ENCODE assay signal across 23 cellular contexts in genomic region chr3:100717063-100717462, GRCh38. TPM values are rescaled to one million over a fixed set of nuclear protein-coding genes. Genes with fewer than 3 reads are reported as not detected.
A peak's percentile ranks its signal among the peaks of the same experiment; 100 is the strongest.
DNase-seq lines count a peak whose midpoint lies in the region; ATAC-seq and TF ChIP-seq lines count a peak whose summit lies in the region.
"Had no signal": no experiment of that assay in that cellular context is flagged by ENCODE, and none has a peak within 500 bp of the region (broad histone marks: within the 10 kb centered on the region; RNA-seq: fewer than 3 reads in every experiment).

No MANE protein-coding gene starts in this region.

- DNase-seq in activated naive CD8-positive, alpha-beta T cell treated with anti-CD3 and anti-CD28 coated beads for 36 hours = no peak
- DNase-seq in HFFc6 (no peak), osteocyte (ENCODE audit: extremely low spot score, unreplicated experiment) (no peak), NCI-H1694 (lab: John Stamatoyannopoulos, UW) (no peak)
- DNase-seq in effector memory CD8-positive, alpha-beta T cell = no peak
- no peak for DNase-seq in activated T-helper 2 cell treated with anti-CD3 and anti-CD28 coated beads, Interferon-gamma antibody, Interleukin-2, Interleukin-4, amounts not matched to agents 10 μg/mL and 5 μg/mL and 100 μg/mL, durations not matched to agents 14 hours and 24 hours and 36 hours (ENCODE audit: low spot score)
- DNase-seq: activated CD4-positive, alpha-beta T cell treated with anti-CD3 and anti-CD28 coated beads, Interleukin-2, amount 10 ng/mL, durations not matched to agents 7 days and 5 days; activated CD8-positive, alpha-beta memory T cell treated with anti-CD3 and anti-CD28 coated beads, Interleukin-2, amount 50 U/mL, for 48 hours; activated naive CD4-positive, alpha-beta T cell; caudate nucleus; COR-L47; DMS79; immature natural killer cell; left ventricle myocardium superior; mucosa of descending colon; NCI-H1694 treated with DMSO at 0.1 percent for 48 hours; NCI-H2171 treated with DMSO at 0.1 percent for 48 hours; NCI-H69; stimulated activated CD4-positive, alpha-beta T cell treated with anti-CD3 and anti-CD28 coated beads, Interleukin-2, amount 100 ng/mL, for 24 hours; SW 1271 had no signal

- H3K4me3 Mint-ChIP-seq in activated naive CD8-positive, alpha-beta T cell = peak overlapping the region; percentile 6
- H3K4me3 Mint-ChIP-seq in activated naive CD8-positive, alpha-beta T cell treated with anti-CD3 and anti-CD28 coated beads for 36 hours = no peak overlapping the region
- H3K4me3 Mint-ChIP-seq in HFFc6 (no peak overlapping the region), osteocyte (ENCODE audit: unreplicated experiment) (no peak overlapping the region)
- H3K4me3 Mint-ChIP-seq in effector memory CD8-positive, alpha-beta T cell = peak overlapping the region; percentile 0 to 1
- no peak overlapping the region for H3K4me3 Mint-ChIP-seq in activated T-helper 2 cell treated with anti-CD3 and anti-CD28 coated beads, Interferon-gamma antibody, Interleukin-2, Interleukin-4, amounts not matched to agents 10 μg/mL and 5 μg/mL and 100 μg/mL, durations not matched to agents 14 hours and 24 hours and 36 hours (ENCODE audit: low read depth)
- H3K4me3 Mint-ChIP-seq: activated CD4-positive, alpha-beta T cell treated with anti-CD3 and anti-CD28 coated beads, Interleukin-2, amount 10 ng/mL, durations not matched to agents 7 days and 5 days; immature natural killer cell; stimulated activated memory B cell treated with anti-CD40 and anti-IgM and Interleukin-4, amounts not matched to agents 10 μg/mL and 1 μg/mL and 100 μg/mL, for 72 hours had no signal

- H3K36me3 Mint-ChIP-seq in activated naive CD8-positive, alpha-beta T cell = peaks cover 19% of the 10 kb centered on the region
- peaks cover 57% of the 10 kb centered on the region for H3K36me3 Mint-ChIP-seq in activated naive CD8-positive, alpha-beta T cell treated with anti-CD3 and anti-CD28 coated beads for 36 hours
- H3K36me3 Mint-ChIP-seq in HFFc6 (ENCODE audit: low read depth) = peaks cover 45% of the 10 kb centered on the region
- H3K36me3 Mint-ChIP-seq in effector memory CD8-positive, alpha-beta T cell (ENCODE audit: insufficient read depth) = peaks cover 80% of the 10 kb centered on the region
- H3K36me3 Mint-ChIP-seq in osteocyte (ENCODE audit: unreplicated experiment) = peaks cover 74% of the 10 kb centered on the region
- peaks cover 92% of the 10 kb centered on the region for H3K36me3 Mint-ChIP-seq in activated T-helper 2 cell treated with anti-CD3 and anti-CD28 coated beads, Interferon-gamma antibody, Interleukin-2, Interleukin-4, amounts not matched to agents 10 μg/mL and 5 μg/mL and 100 μg/mL, durations not matched to agents 14 hours and 24 hours and 36 hours (ENCODE audit: low read depth)

- no peak overlapping the region for H3K27ac Mint-ChIP-seq in activated naive CD8-positive, alpha-beta T cell
- no peak overlapping the region for H3K27ac Mint-ChIP-seq in activated naive CD8-positive, alpha-beta T cell treated with anti-CD3 and anti-CD28 coated beads for 36 hours
- peak overlapping the region; percentile 3; the same call in 1 of the 2 replicates for H3K27ac Mint-ChIP-seq in HFFc6
- H3K27ac Mint-ChIP-seq in effector memory CD8-positive, alpha-beta T cell = peak overlapping the region in 1 of 2 donors; percentile 18
- peak overlapping the region; percentile 27 for H3K27ac Mint-ChIP-seq in osteocyte (ENCODE audit: unreplicated experiment)
- H3K27ac Mint-ChIP-seq in activated T-helper 2 cell treated with anti-CD3 and anti-CD28 coated beads, Interferon-gamma antibody, Interleukin-2, Interleukin-4, amounts not matched to agents 10 μg/mL and 5 μg/mL and 100 μg/mL, durations not matched to agents 14 hours and 24 hours and 36 hours = no peak overlapping the region
- H3K27ac Mint-ChIP-seq: activated CD4-positive, alpha-beta T cell treated with anti-CD3 and anti-CD28 coated beads, Interleukin-2, amount 10 ng/mL, durations not matched to agents 7 days and 5 days; stimulated activated memory B cell treated with anti-CD40 and anti-IgM and Interleukin-4, amounts not matched to agents 10 μg/mL and 1 μg/mL and 100 μg/mL, for 72 hours had no signal

- no peaks in the 10 kb centered on the region for H3K9me3 Mint-ChIP-seq in activated naive CD8-positive, alpha-beta T cell (ENCODE audit: low read depth)
- H3K9me3 Mint-ChIP-seq in activated naive CD8-positive, alpha-beta T cell treated with anti-CD3 and anti-CD28 coated beads for 36 hours = no peaks in the 10 kb centered on the region
- H3K9me3 Mint-ChIP-seq in HFFc6 (no peaks in the 10 kb centered on the region), osteocyte (ENCODE audit: unreplicated experiment) (peaks cover 5% of the 10 kb centered on the region)
- H3K9me3 Mint-ChIP-seq in effector memory CD8-positive, alpha-beta T cell = no peaks in the 10 kb centered on the region
- H3K9me3 Mint-ChIP-seq in activated T-helper 2 cell treated with anti-CD3 and anti-CD28 coated beads, Interferon-gamma antibody, Interleukin-2, Interleukin-4, amounts not matched to agents 10 μg/mL and 5 μg/mL and 100 μg/mL, durations not matched to agents 14 hours and 24 hours and 36 hours = no peaks in the 10 kb centered on the region
- H3K9me3 Mint-ChIP-seq: activated CD4-positive, alpha-beta T cell treated with anti-CD3 and anti-CD28 coated beads, Interleukin-2, amount 10 ng/mL, durations not matched to agents 7 days and 5 days; immature natural killer cell had no signal

- H3K27me3 Mint-ChIP-seq in activated naive CD8-positive, alpha-beta T cell = no peaks in the 10 kb centered on the region
- H3K27me3 Mint-ChIP-seq in activated naive CD8-positive, alpha-beta T cell treated with anti-CD3 and anti-CD28 coated beads for 36 hours = no peaks in the 10 kb centered on the region
- no peaks in the 10 kb centered on the region for H3K27me3 Mint-ChIP-seq in HFFc6 (ENCODE audit: insufficient read depth)
- H3K27me3 Mint-ChIP-seq in effector memory CD8-positive, alpha-beta T cell = no peaks in the 10 kb centered on the region
- no peaks in the 10 kb centered on the region for H3K27me3 Mint-ChIP-seq in osteocyte (ENCODE audit: unreplicated experiment)
- no peaks in the 10 kb centered on the region for H3K27me3 Mint-ChIP-seq in activated T-helper 2 cell treated with anti-CD3 and anti-CD28 coated beads, Interferon-gamma antibody, Interleukin-2, Interleukin-4, amounts not matched to agents 10 μg/mL and 5 μg/mL and 100 μg/mL, durations not matched to agents 14 hours and 24 hours and 36 hours (ENCODE audit: low read depth)
- H3K27me3 Mint-ChIP-seq: activated CD4-positive, alpha-beta T cell treated with anti-CD3 and anti-CD28 coated beads, Interleukin-2, amount 10 ng/mL, durations not matched to agents 7 days and 5 days; stimulated activated memory B cell treated with anti-CD40 and anti-IgM and Interleukin-4, amounts not matched to agents 10 μg/mL and 1 μg/mL and 100 μg/mL, for 72 hours had no signal

- no peak for TF ChIP-seq CTCF in HFFc6 (IDR thresholded peaks at IDR 0.05)
- TF ChIP-seq CTCF in osteocyte (IDR thresholded peaks at IDR 0.05) = no peak

- intact Hi-C loops in activated T-helper 2 cell treated with anti-CD3 and anti-CD28 coated beads, Interferon-gamma antibody, Interleukin-2, Interleukin-4, amounts not matched to agents 10 μg/mL and 5 μg/mL and 100 μg/mL, durations not matched to agents 14 hours and 24 hours and 36 hours (cut with micrococcal nuclease) = loop anchor here (10.0 kb wide), 1 partner anchor 382 kb away; the partner anchor contains the start of gene NIT2

- ATAC-seq in effector memory CD8-positive, alpha-beta T cell (replicated peaks) = no peak
- ATAC-seq in GM18868 (IDR thresholded peaks at IDR 0.05; ENCODE audit: unreplicated experiment) = no peak
- ATAC-seq: mucosa of descending colon; stimulated activated memory B cell treated with anti-CD40 and anti-IgM and Interleukin-4, amounts not matched to agents 10 μg/mL and 1 μg/mL and 100 μg/mL, for 72 hours had no signal

- H3K4me1 Mint-ChIP-seq in activated naive CD8-positive, alpha-beta T cell (ENCODE audit: low read depth) = peaks cover 55% of the 10 kb centered on the region
- peaks cover 38% of the 10 kb centered on the region for H3K4me1 Mint-ChIP-seq in activated naive CD8-positive, alpha-beta T cell treated with anti-CD3 and anti-CD28 coated beads for 36 hours
- H3K4me1 Mint-ChIP-seq in HFFc6 (ENCODE audit: low read depth) (peaks cover 60% of the 10 kb centered on the region), osteocyte (ENCODE audit: unreplicated experiment) (peaks cover 63% of the 10 kb centered on the region)
- peaks cover 35 to 63% of the 10 kb centered on the region in 2 donors for H3K4me1 Mint-ChIP-seq in effector memory CD8-positive, alpha-beta T cell (ENCODE audit: low read depth in 2 of 2)
- H3K4me1 Mint-ChIP-seq in activated T-helper 2 cell treated with anti-CD3 and anti-CD28 coated beads, Interferon-gamma antibody, Interleukin-2, Interleukin-4, amounts not matched to agents 10 μg/mL and 5 μg/mL and 100 μg/mL, durations not matched to agents 14 hours and 24 hours and 36 hours (ENCODE audit: low read depth) = peaks cover 42% of the 10 kb centered on the region

RNA-seq across cellular contexts. Expression of gene TFG, which starts 7.8 kb away (rescaled TPM):
- total RNA-seq in activated naive CD8-positive, alpha-beta T cell treated with anti-CD3 and anti-CD28 coated beads for 36 hours = 10 to 100 TPM; 57.8 to 61.3 TPM
- total RNA-seq in HFFc6 (2021; fragmentation: NEBNext Ultra II Directional; extraction: Animal tissue kit (Norgen Biotek cat#: 25700)) = 100 to 1,000 TPM; 127 to 147 (median 133) TPM
- total RNA-seq in osteocyte = 117 and 119 TPM in 2 replicates
- total RNA-seq in activated T-helper 2 cell treated with anti-CD3 and anti-CD28 coated beads, Interferon-gamma antibody, Interleukin-2, Interleukin-4, amounts not matched to agents 10 μg/mL and 5 μg/mL and 100 μg/mL, durations not matched to agents 14 hours and 24 hours and 36 hours = 79.3 and 81.2 TPM in 2 replicates

Comparison
In these comparisons a context has a peak if more than half of its experiments do, and no peak if none do; other contexts are left out.
1. H3K4me3 Mint-ChIP-seq: peak in activated naive CD8-positive, alpha-beta T cell (single experiment) and effector memory CD8-positive, alpha-beta T cell (2 of 2); none in activated naive CD8-positive, alpha-beta T cell treated with anti-CD3 and anti-CD28 coated beads for 36 hours (single experiment), HFFc6 (single experiment), osteocyte (single experiment) and activated T-helper 2 cell treated with anti-CD3 and anti-CD28 coated beads, Interferon-gamma antibody, Interleukin-2, Interleukin-4, amounts not matched to agents 10 μg/mL and 5 μg/mL and 100 μg/mL, durations not matched to agents 14 hours and 24 hours and 36 hours (single experiment).
2. H3K27ac Mint-ChIP-seq: peak in HFFc6 (single experiment) and osteocyte (single experiment); none in activated naive CD8-positive, alpha-beta T cell (single experiment), activated naive CD8-positive, alpha-beta T cell treated with anti-CD3 and anti-CD28 coated beads for 36 hours (single experiment) and activated T-helper 2 cell treated with anti-CD3 and anti-CD28 coated beads, Interferon-gamma antibody, Interleukin-2, Interleukin-4, amounts not matched to agents 10 μg/mL and 5 μg/mL and 100 μg/mL, durations not matched to agents 14 hours and 24 hours and 36 hours (single experiment).